Comparison of ENCODE assay signal across 11 cellular contexts in genomic region chrX:75784689-75785491, GRCh38. TPM values are rescaled to one million over a fixed set of nuclear protein-coding genes. Genes with fewer than 3 reads are reported as not detected.
A peak's percentile ranks its signal among the peaks of the same experiment; 100 is the strongest.
DNase-seq lines count a peak whose midpoint lies in the region; ATAC-seq and TF ChIP-seq lines count a peak whose summit lies in the region.
"Had no signal": no experiment of that assay in that cellular context is flagged by ENCODE, and none has a peak within 500 bp of the region (broad histone marks: within the 10 kb centered on the region; RNA-seq: fewer than 3 reads in every experiment).

Gene MAGEE2, minus strand, starts transcription at chrX:75785254. Its CDS starts 203 bp downstream, at chrX:75785051.

- no peak for TF ChIP-seq CTCF in PC-9 (conservative IDR thresholded peaks at IDR 0.05)

- no peaks in the 10 kb centered on the region for H3K9me3 ChIP-seq in PC-9 (ENCODE audit: insufficient read depth, low read depth)
- H3K9me3 ChIP-seq: BE2C had no signal

- no TSS peak for BruUV-seq in PC-9 (replicated peaks; lab: Mats Ljungman, UMichigan)

- peaks cover 0 to 2% (median 0%) of the 10 kb centered on the region in 9 donors for H3K9me3 Mint-ChIP-seq in naive thymus-derived CD8-positive, alpha-beta T cell

- H3K27ac Mint-ChIP-seq in naive thymus-derived CD8-positive, alpha-beta T cell: peak within 1 kb of the TSS in 2 of 10 donors; percentile 35 to 68

- ATAC-seq in Right ventricle myocardium inferior: no peak
- no peak for ATAC-seq in naive thymus-derived CD8-positive, alpha-beta T cell

- no peak within 1 kb of the TSS for H3K4me2 ChIP-seq in PC-9

- no peak within 1 kb of the TSS for H2AFZ ChIP-seq in PC-9

- H3K79me2 ChIP-seq in PC-9 (ENCODE audit: low read depth): no peaks in the 10 kb centered on the region

- CTCF ChIA-PET in PC-9 (lab: Charles Lee): no interaction called here

- no peaks in the 10 kb centered on the region for H3K36me3 Mint-ChIP-seq in naive thymus-derived CD8-positive, alpha-beta T cell

- no peaks in the 10 kb centered on the region for H4K20me1 ChIP-seq in PC-9 (ENCODE audit: insufficient read depth)

- peak within 1 kb of the TSS; percentile 75 to 93 (median 83) for H3K4me3 Mint-ChIP-seq in naive thymus-derived CD8-positive, alpha-beta T cell

- DNase-seq in Right ventricle myocardium inferior (ENCODE audit: missing footprints) (peak; percentile 53), cardiac septum (ENCODE audit: low spot score) (no peak), caudate nucleus (lab: John Stamatoyannopoulos, UW) (peak in 34 of 61 donors; percentile 0 to 46 (median 7)), SIG-M5 (lab: John Stamatoyannopoulos, UW) (no peak), T-helper 9 cell (no peak), PC-9 (no peak), ecto neural progenitor cell (ENCODE audit: low spot score) (no peak)
- DNase-seq in naive thymus-derived CD8-positive, alpha-beta T cell: peak in 4 of 10 donors; percentile 0 to 18 (median 2)
- DNase-seq: activated CD4-positive, CD25-positive, alpha-beta regulatory T cell; BE2C had no signal

- intact Hi-C loops in Right ventricle myocardium inferior (cut with DNase I): no loop called here
- intact Hi-C loops in cardiac septum (cut with DNase I): no loop called here
- intact Hi-C loops in PC-9 (cut with micrococcal nuclease; ENCODE audit: unreplicated experiment): no loop called here

- no peaks in the 10 kb centered on the region for H3K36me3 ChIP-seq in PC-9 (ENCODE audit: low read depth)
- H3K36me3 ChIP-seq: BE2C had no signal

- H3K4me3 ChIP-seq in PC-9: no peak within 1 kb of the TSS

- H3K4me1 ChIP-seq in PC-9 (replicated peaks; ENCODE audit: insufficient read depth): no peaks in the 10 kb centered on the region
- H3K4me1 ChIP-seq: BE2C had no signal

- H3K27ac ChIP-seq in caudate nucleus (ENCODE audit: low read depth, low read length) (no peak within 1 kb of the TSS), PC-9 (no peak within 1 kb of the TSS)

- H3K9me2 ChIP-seq in PC-9 (ENCODE audit: insufficient read depth): no peaks in the 10 kb centered on the region

- POLR2A ChIA-PET in naive thymus-derived CD8-positive, alpha-beta T cell (lab: Charles Lee): no interaction called here
- POLR2A ChIA-PET in PC-9 (lab: Charles Lee; ENCODE audit: unreplicated experiment): no interaction called here

- no peaks in the 10 kb centered on the region for H3F3A ChIP-seq in PC-9 (ENCODE audit: insufficient read depth, low read depth)

- no peaks in the 10 kb centered on the region for H3K27me3 ChIP-seq in PC-9 (ENCODE audit: insufficient read depth, low read depth)
- H3K27me3 ChIP-seq: BE2C had no signal

- peaks cover 2 to 9% (median 8%) of the 10 kb centered on the region in 4 donors for H3K4me1 Mint-ChIP-seq in naive thymus-derived CD8-positive, alpha-beta T cell

- H3K27me3 Mint-ChIP-seq in naive thymus-derived CD8-positive, alpha-beta T cell: peaks cover 0 to 17% (median 15%) of the 10 kb centered on the region in 5 donors

RNA-seq across cellular contexts. Expression of gene MAGEE2, which starts in this region (rescaled TPM):
- total RNA-seq in Right ventricle myocardium inferior (0.16 TPM), cardiac septum (not detected), PC-9 (2021) (not detected in 2 replicates)
- total RNA-seq in naive thymus-derived CD8-positive, alpha-beta T cell: not detected
- under 1 TPM in 1 of 3 donors, not detected in 2; 0.08 TPM for polyA plus RNA-seq in naive thymus-derived CD8-positive, alpha-beta T cell
- total RNA-seq: fibroblast of villous mesenchyme had no signal

Comparison
In these comparisons a context has a peak if more than half of its experiments do, and no peak if none do; other contexts are left out.
1. Peak in DNase-seq in Right ventricle myocardium inferior; RNA of the gene not detected or under 1 TPM.
2. DNase-seq: peak in caudate nucleus (34 of 61); none in cardiac septum (single experiment), SIG-M5 (single experiment), T-helper 9 cell (single experiment), PC-9 (0 of 2) and ecto neural progenitor cell (single experiment).